ENCODE assay signal across 11 cellular contexts in genomic region chr6:2480267-2480966, GRCh38.
DNase-seq lines count a peak whose midpoint lies in the region; ATAC-seq and TF ChIP-seq lines count a peak whose summit lies in the region.
"Had no signal": no experiment of that assay in that cellular context is flagged by ENCODE, and none has a peak within 500 bp of the region (broad histone marks: within the 10 kb centered on the region; RNA-seq: fewer than 3 reads in every experiment).

No MANE protein-coding gene starts in this region.

- POLR2A ChIA-PET in activated CD4-positive, alpha-beta memory T cell treated with anti-CD3 and anti-CD28 coated beads for 36 hours (lab: Charles Lee) = no interaction called here

- TF ChIP-seq CTCF in neural progenitor cell (IDR thresholded peaks at IDR 0.05) = no peak

- H2AFZ ChIP-seq in neural progenitor cell (replicated peaks) = no peak overlapping the region

- no peak overlapping the region for H3K4me3 ChIP-seq in neural progenitor cell

- H3K9ac ChIP-seq in neural progenitor cell = no peak overlapping the region

- H3K79me2 ChIP-seq in neural progenitor cell (ENCODE audit: low read depth) = no peaks in the 10 kb centered on the region

- H3K27me3 Mint-ChIP-seq in neural progenitor cell (ENCODE audit: insufficient read depth, low read depth) = peaks cover 4% of the 10 kb centered on the region
- peaks cover 7% of the 10 kb centered on the region for H3K27me3 Mint-ChIP-seq in activated CD4-positive, alpha-beta memory T cell treated with anti-CD3 and anti-CD28 coated beads for 36 hours

- H3K27me3 ChIP-seq in neural progenitor cell = no peaks in the 10 kb centered on the region

- peaks cover 3% of the 10 kb centered on the region for H3K4me1 Mint-ChIP-seq in neural progenitor cell
- no peaks in the 10 kb centered on the region for H3K4me1 Mint-ChIP-seq in stimulated activated effector memory CD8-positive, alpha-beta T cell treated with anti-CD3 and anti-CD28 coated beads, Interleukin-12 subunit alpha, Interleukin-12 subunit beta, amount 100 ng/mL, for 72 hours
- H3K4me1 Mint-ChIP-seq in activated CD4-positive, alpha-beta memory T cell treated with anti-CD3 and anti-CD28 coated beads for 36 hours (ENCODE audit: low read depth) = no peaks in the 10 kb centered on the region
- H3K4me1 Mint-ChIP-seq: neural crest cell had no signal

- H3K27ac Mint-ChIP-seq in neural progenitor cell = peak overlapping the region; percentile 11
- H3K27ac Mint-ChIP-seq in stimulated activated effector memory CD8-positive, alpha-beta T cell treated with anti-CD3 and anti-CD28 coated beads, Interleukin-12 subunit alpha, Interleukin-12 subunit beta, amount 100 ng/mL, for 72 hours = no peak overlapping the region
- no peak overlapping the region for H3K27ac Mint-ChIP-seq in activated CD4-positive, alpha-beta memory T cell treated with anti-CD3 and anti-CD28 coated beads for 36 hours

- CTCF ChIA-PET in activated CD4-positive, alpha-beta memory T cell treated with anti-CD3 and anti-CD28 coated beads for 36 hours (lab: Charles Lee) = no interaction called here

- no peaks in the 10 kb centered on the region for H3K9me3 ChIP-seq in neural progenitor cell (ENCODE audit: low read depth)

- H3K36me3 ChIP-seq in neural progenitor cell = no peaks in the 10 kb centered on the region

- no peak overlapping the region for H3K27ac ChIP-seq in neural progenitor cell

- peaks cover 13% of the 10 kb centered on the region for H3K9me3 Mint-ChIP-seq in neural progenitor cell
- H3K9me3 Mint-ChIP-seq in stimulated activated effector memory CD8-positive, alpha-beta T cell treated with anti-CD3 and anti-CD28 coated beads, Interleukin-12 subunit alpha, Interleukin-12 subunit beta, amount 100 ng/mL, for 72 hours = peaks cover 5% of the 10 kb centered on the region
- H3K9me3 Mint-ChIP-seq in activated CD4-positive, alpha-beta memory T cell treated with anti-CD3 and anti-CD28 coated beads for 36 hours = peaks cover 15% of the 10 kb centered on the region

- no peaks in the 10 kb centered on the region for H3K36me3 Mint-ChIP-seq in neural progenitor cell
- H3K36me3 Mint-ChIP-seq in stimulated activated effector memory CD8-positive, alpha-beta T cell treated with anti-CD3 and anti-CD28 coated beads, Interleukin-12 subunit alpha, Interleukin-12 subunit beta, amount 100 ng/mL, for 72 hours = no peaks in the 10 kb centered on the region
- H3K36me3 Mint-ChIP-seq in activated CD4-positive, alpha-beta memory T cell treated with anti-CD3 and anti-CD28 coated beads for 36 hours = no peaks in the 10 kb centered on the region

- no peak overlapping the region for H3K4me3 Mint-ChIP-seq in neural progenitor cell
- H3K4me3 Mint-ChIP-seq in stimulated activated effector memory CD8-positive, alpha-beta T cell treated with anti-CD3 and anti-CD28 coated beads, Interleukin-12 subunit alpha, Interleukin-12 subunit beta, amount 100 ng/mL, for 72 hours = no peak overlapping the region
- H3K4me3 Mint-ChIP-seq in activated CD4-positive, alpha-beta memory T cell treated with anti-CD3 and anti-CD28 coated beads for 36 hours = no peak overlapping the region
- H3K4me3 Mint-ChIP-seq: neural crest cell had no signal

- H3K4me2 ChIP-seq in neural progenitor cell = no peak overlapping the region

- H3K4me1 ChIP-seq in neural progenitor cell = no peaks in the 10 kb centered on the region

- intact Hi-C loops in Right ventricle myocardium inferior (cut with DNase I) = loop anchor here (2.0 kb wide), 1 partner anchor 152 kb away; no protein-coding TSS in a partner anchor
- intact Hi-C loops in activated CD4-positive, alpha-beta memory T cell treated with anti-CD3 and anti-CD28 coated beads for 36 hours (cut with micrococcal nuclease) = no loop called here

- H4K20me1 ChIP-seq in neural progenitor cell (ENCODE audit: low read depth) = no peaks in the 10 kb centered on the region

- peak; percentile 90 for ATAC-seq in Right ventricle myocardium inferior
- no peak for ATAC-seq in stimulated activated effector memory CD8-positive, alpha-beta T cell treated with anti-CD3 and anti-CD28 coated beads, Interleukin-12 subunit alpha, Interleukin-12 subunit beta, amount 100 ng/mL, for 72 hours
- ATAC-seq: activated CD4-positive, CD25-positive, alpha-beta regulatory T cell treated with anti-CD3 and anti-CD28 coated beads, Interleukin-2, amount 50 U/mL, for 24 hours had no signal

- no peaks in the 10 kb centered on the region for H3F3A ChIP-seq in neural progenitor cell (ENCODE audit: low read depth)

- DNase-seq in Kasumi-1 (lab: John Stamatoyannopoulos, UW) (peak; percentile 61 to 70), RPMI8226 (peak; percentile 73), Right ventricle myocardium inferior (ENCODE audit: missing footprints) (no peak), neural progenitor cell (ENCODE audit: low spot score) (no peak), cerebellar cortex (ENCODE audit: low spot score) (no peak)
- DNase-seq in stimulated activated effector memory CD8-positive, alpha-beta T cell treated with anti-CD3 and anti-CD28 coated beads, Interleukin-12 subunit alpha, Interleukin-12 subunit beta, amount 100 ng/mL, for 72 hours (ENCODE audit: low spot score in 2 of 2) = no peak
- DNase-seq in activated CD4-positive, alpha-beta memory T cell treated with anti-CD3 and anti-CD28 coated beads for 36 hours = no peak
- no peak for DNase-seq in activated naive CD4-positive, alpha-beta T cell treated with anti-CD3 and anti-CD28 coated beads, Interleukin-2, amount 50 U/mL, for 16 hours
- DNase-seq: small intestine had no signal

Comparison
In these comparisons a context has a peak if more than half of its experiments do, and no peak if none do; other contexts are left out.
1. DNase-seq: peak in Kasumi-1 (2 of 2) and RPMI8226 (single experiment); none in Right ventricle myocardium inferior (single experiment), neural progenitor cell (single experiment), cerebellar cortex (single experiment), stimulated activated effector memory CD8-positive, alpha-beta T cell treated with anti-CD3 and anti-CD28 coated beads, Interleukin-12 subunit alpha, Interleukin-12 subunit beta, amount 100 ng/mL, for 72 hours (0 of 2), activated CD4-positive, alpha-beta memory T cell treated with anti-CD3 and anti-CD28 coated beads for 36 hours (single experiment) and activated naive CD4-positive, alpha-beta T cell treated with anti-CD3 and anti-CD28 coated beads, Interleukin-2, amount 50 U/mL, for 16 hours (single experiment).